In the genomic region with DNA sequence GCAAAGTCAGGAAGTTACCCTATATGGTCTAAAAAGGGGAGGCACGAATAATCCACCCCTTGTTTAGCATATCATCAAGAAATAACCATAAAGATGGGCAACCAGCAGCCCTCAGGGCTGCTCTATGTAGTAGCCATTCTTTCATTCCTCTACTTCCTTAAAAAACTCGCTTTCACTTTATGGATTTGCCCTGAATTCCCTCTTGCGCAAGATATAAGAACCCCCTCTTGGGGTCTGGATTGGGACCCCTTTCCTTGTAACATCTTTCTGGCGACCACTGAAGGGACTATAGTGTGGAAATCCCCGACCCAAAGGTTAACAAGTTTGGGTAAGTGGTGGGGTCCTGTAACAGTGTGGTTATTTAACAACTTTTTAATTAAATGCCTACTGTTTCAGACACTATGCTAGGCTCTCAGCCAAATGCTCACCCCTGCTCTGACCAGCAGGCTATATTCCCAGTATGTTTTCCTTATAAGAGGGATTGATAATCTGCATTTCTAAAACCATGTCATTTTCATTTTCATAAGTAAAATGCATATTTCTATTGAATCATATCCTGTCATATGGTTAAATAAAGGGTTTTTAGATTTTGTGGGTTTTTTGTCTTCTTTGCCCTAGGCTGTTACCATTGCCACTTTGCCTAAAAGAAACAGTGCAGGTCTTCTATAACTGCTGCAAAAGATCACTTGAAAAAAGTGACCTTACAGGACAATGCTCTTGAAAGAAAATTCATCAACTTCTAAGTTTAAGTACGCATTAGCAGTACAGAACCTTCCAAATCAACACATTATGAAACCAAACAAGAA, we compare ENCODE assay signal across 17 cellular contexts. TPM values are rescaled to one million over a fixed set of nuclear protein-coding genes. Genes with fewer than 3 reads are reported as not detected.
A peak's percentile ranks its signal among the peaks of the same experiment; 100 is the strongest.
DNase-seq lines count a peak whose midpoint lies in the region; ATAC-seq, FAIRE-seq and TF ChIP-seq lines count a peak whose summit lies in the region.
"Had no signal": no experiment of that assay in that cellular context is flagged by ENCODE, and none has a peak within 500 bp of the region (broad histone marks: within the 10 kb centered on the region; RNA-seq: fewer than 3 reads in every experiment).

No MANE protein-coding gene starts in this region.

- H3K18ac ChIP-seq in IMR-90 (ENCODE audit: low read depth, low read length): no peak overlapping the region

- H3K14ac ChIP-seq in IMR-90 (replicated peaks; ENCODE audit: low read depth, low read length): no peak overlapping the region

- no peak overlapping the region for H3K27ac ChIP-seq in IMR-90 (ENCODE audit: insufficient read depth, low read length)
- H3K27ac ChIP-seq in SJCRH30: no peak overlapping the region
- H3K27ac ChIP-seq: 22Rv1; BLaER1 treated with 17β-estradiol and CSF1 and Interleukin-3, amounts not matched to agents 10 nM and 100 nM; PC-9 had no signal

- no peak overlapping the region for H3K23ac ChIP-seq in IMR-90 (ENCODE audit: low read depth, low read length)

- no peak overlapping the region for H2BK120ac ChIP-seq in IMR-90 (ENCODE audit: low read depth, low read length)

- no peaks in the 10 kb centered on the region for H3K36me3 ChIP-seq in IMR-90 (ENCODE audit: control insufficient read depth, insufficient read depth, low read length)
- peaks cover 8% of the 10 kb centered on the region for H3K36me3 ChIP-seq in SJCRH30

- H4K91ac ChIP-seq in IMR-90 (ENCODE audit: insufficient read depth, low read depth, low read length): no peak overlapping the region

- TF ChIP-seq POLR2A in IMR-90 (IDR thresholded peaks at IDR 0.05; ENCODE audit: low read depth, low read length) (no peak), GM12892 (IDR thresholded peaks at IDR 0.05; ENCODE audit: low read depth, low read length) (no peak)

- H3K4me3 Mint-ChIP-seq in T-helper 1 cell treated with Interleukin-12 subunit alpha and Interleukin-12 subunit beta and Interleukin-4 antibody, amounts not matched to agents 30 μg/mL and 1 μg/mL, for 36 hours: no peak overlapping the region
- H3K4me3 Mint-ChIP-seq in activated naive CD8-positive, alpha-beta T cell treated with anti-CD3 and anti-CD28 coated beads for 36 hours: peak overlapping the region; percentile 15
- no peak overlapping the region for H3K4me3 Mint-ChIP-seq in natural killer cell
- H3K4me3 Mint-ChIP-seq: GM23338 had no signal

- no peak for TF ChIP-seq RAD21 in IMR-90 (IDR thresholded peaks at IDR 0.05; ENCODE audit: low read length)

- POLR2A ChIA-PET in IMR-90 (lab: Charles Lee; ENCODE audit: unreplicated experiment): no interaction called here

- H4K20me1 ChIP-seq in IMR-90 (ENCODE audit: insufficient read depth, low read length): no peaks in the 10 kb centered on the region
- H4K20me1 ChIP-seq: BLaER1 treated with 17β-estradiol and CSF1 and Interleukin-3, amounts not matched to agents 10 nM and 100 nM had no signal

- H2AFZ ChIP-seq in IMR-90 (replicated peaks; ENCODE audit: low read length, poor library complexity): no peak overlapping the region
- H2AFZ ChIP-seq: GM23338, PC-9 had no signal

- no peak overlapping the region for H3K4ac ChIP-seq in IMR-90 (ENCODE audit: low read depth, low read length)

- H2AK9ac ChIP-seq in IMR-90 (replicated peaks; ENCODE audit: low read depth, low read length, poor library complexity): no peak overlapping the region

- ATAC-seq in IMR-90 (ENCODE audit: low read depth) (no peak), natural killer cell (peak; percentile 39 to 66 (median 56))
- ATAC-seq: GM23338 had no signal

- no peak overlapping the region for H3K4me3 ChIP-seq in IMR-90 (ENCODE audit: insufficient read depth, low read depth, low read length)
- H3K4me3 ChIP-seq in SJCRH30: no peak overlapping the region
- H3K4me3 ChIP-seq: BLaER1 treated with 17β-estradiol and CSF1 and Interleukin-3, amounts not matched to agents 10 nM and 100 nM; GM23338; PC-9 had no signal

- H3K36me3 Mint-ChIP-seq in T-helper 1 cell treated with Interleukin-12 subunit alpha and Interleukin-12 subunit beta and Interleukin-4 antibody, amounts not matched to agents 30 μg/mL and 1 μg/mL, for 36 hours (ENCODE audit: low read depth): no peaks in the 10 kb centered on the region
- peaks cover 10% of the 10 kb centered on the region for H3K36me3 Mint-ChIP-seq in activated naive CD8-positive, alpha-beta T cell treated with anti-CD3 and anti-CD28 coated beads for 36 hours
- no peaks in the 10 kb centered on the region for H3K36me3 Mint-ChIP-seq in natural killer cell

- no peak for FAIRE-seq in GM12892 (lab: Jason Lieb, UNC)
- FAIRE-seq: HTR-8/SVneo had no signal

- no peak overlapping the region for H3K4me2 ChIP-seq in IMR-90 (ENCODE audit: low read depth, low read length)
- H3K4me2 ChIP-seq: BLaER1 treated with 17β-estradiol and CSF1 and Interleukin-3, amounts not matched to agents 10 nM and 100 nM; GM23338; PC-9 had no signal

- H3K9me3 Mint-ChIP-seq in T-helper 1 cell treated with Interleukin-12 subunit alpha and Interleukin-12 subunit beta and Interleukin-4 antibody, amounts not matched to agents 30 μg/mL and 1 μg/mL, for 36 hours: no peaks in the 10 kb centered on the region
- no peaks in the 10 kb centered on the region for H3K9me3 Mint-ChIP-seq in activated naive CD8-positive, alpha-beta T cell treated with anti-CD3 and anti-CD28 coated beads for 36 hours
- no peaks in the 10 kb centered on the region for H3K9me3 Mint-ChIP-seq in natural killer cell
- H3K9me3 Mint-ChIP-seq: GM23338 had no signal

- dilution Hi-C loops in IMR-90 (cut with HindIII; ENCODE audit: low sequenced_read_pairs, unreplicated experiment): no loop called here

- no peak overlapping the region for H2BK20ac ChIP-seq in IMR-90 (ENCODE audit: low read depth, low read length)

- BruUV-seq in IMR-90 (replicated peaks; lab: Mats Ljungman, UMichigan): no TSS peak

- no peak overlapping the region for H4K8ac ChIP-seq in IMR-90 (ENCODE audit: low read depth in 2 of 2, low read length in 2 of 2)

- no peak overlapping the region for H3K9ac ChIP-seq in IMR-90 (ENCODE audit: low read depth, low read length)
- H3K9ac ChIP-seq: BLaER1 treated with 17β-estradiol and CSF1 and Interleukin-3, amounts not matched to agents 10 nM and 100 nM had no signal

- CTCF ChIA-PET in IMR-90 (lab: Yijun Ruan, JAX): no interaction called here

- intact Hi-C loops in IMR-90 (cut with micrococcal nuclease) (no loop called here), natural killer cell (cut with micrococcal nuclease) (no loop called here)

- H2BK15ac ChIP-seq in IMR-90 (ENCODE audit: low read depth, low read length): no peak overlapping the region

- no peak overlapping the region for H3K56ac ChIP-seq in IMR-90 (ENCODE audit: extremely low read depth, insufficient read depth, low read length)

- WGBS in IMR-90 (ENCODE audit: extremely low coverage in 2 of 2, insufficient read length in 1 of 2), 2 experiments: no CpG with 5 or more reads among the region's 6 CpGs

- TF ChIP-seq CTCF in IMR-90 (conservative IDR thresholded peaks at IDR 0.05; ENCODE audit: low read depth, low read length): no peak
- no peak for TF ChIP-seq CTCF in natural killer cell (IDR thresholded peaks at IDR 0.05)

- peaks cover 20% of the 10 kb centered on the region for H3K4me1 Mint-ChIP-seq in T-helper 1 cell treated with Interleukin-12 subunit alpha and Interleukin-12 subunit beta and Interleukin-4 antibody, amounts not matched to agents 30 μg/mL and 1 μg/mL, for 36 hours (ENCODE audit: low read depth)
- H3K4me1 Mint-ChIP-seq in activated naive CD8-positive, alpha-beta T cell treated with anti-CD3 and anti-CD28 coated beads for 36 hours: peaks cover 25% of the 10 kb centered on the region
- H3K4me1 Mint-ChIP-seq in natural killer cell: peaks cover 26 to 37% of the 10 kb centered on the region in 2 donors

- no peak overlapping the region for H2AK5ac ChIP-seq in IMR-90 (ENCODE audit: low read depth, low read length)

- H3K27me3 ChIP-seq in IMR-90 (ENCODE audit: control insufficient read depth, insufficient read depth, low read length): no peaks in the 10 kb centered on the region
- no peaks in the 10 kb centered on the region for H3K27me3 ChIP-seq in SJCRH30
- H3K27me3 ChIP-seq: BLaER1 treated with 17β-estradiol and CSF1 and Interleukin-3, amounts not matched to agents 10 nM and 100 nM had no signal

- in situ Hi-C loops in IMR-90 (cut with MboI; ENCODE audit: low sequenced_read_pairs): no loop called here

- no peak overlapping the region for H2BK5ac ChIP-seq in IMR-90 (ENCODE audit: low read depth, low read length, poor library complexity, severe bottlenecking)

- H3K27ac Mint-ChIP-seq in T-helper 1 cell treated with Interleukin-12 subunit alpha and Interleukin-12 subunit beta and Interleukin-4 antibody, amounts not matched to agents 30 μg/mL and 1 μg/mL, for 36 hours: peak overlapping the region; percentile 63
- H3K27ac Mint-ChIP-seq in activated naive CD8-positive, alpha-beta T cell treated with anti-CD3 and anti-CD28 coated beads for 36 hours: peak overlapping the region; percentile 74
- H3K27ac Mint-ChIP-seq in natural killer cell: peak overlapping the region; percentile 63 to 73

- H3K4me1 ChIP-seq in IMR-90 (ENCODE audit: control insufficient read depth, insufficient read depth, low read length) (no peaks in the 10 kb centered on the region), SJCRH30 (0 out of 2 replicates have a peak, but pooled peaks cover 10% of the 10 kb centered on the region)

- peaks cover 2 to 3% of the 10 kb centered on the region in 2 experiments; a peak in 3 of 4 replicates for H3K79me1 ChIP-seq in IMR-90 (ENCODE audit: low read depth in 1 of 2, low read length in 2 of 2)

- no peak for DNase-seq in T-helper 1 cell
- DNase-seq in IMR-90: no peak
- DNase-seq in activated naive CD8-positive, alpha-beta T cell treated with anti-CD3 and anti-CD28 coated beads for 36 hours: no peak
- no peak for DNase-seq in natural killer cell
- no peak for DNase-seq in SJCRH30
- no peak for DNase-seq in GM12892 (ENCODE audit: insufficient read length)
- no peak for DNase-seq in ureter (ENCODE audit: low spot score)
- DNase-seq: DMS 273 treated with DMSO at 0.1 percent for 48 hours, KBM-7, NCI-H1048, NCI-H1694, PC-9 had no signal

- H3K9me1 ChIP-seq in IMR-90 (ENCODE audit: insufficient read depth, low read length): no peaks in the 10 kb centered on the region

- no peak overlapping the region for H4K5ac ChIP-seq in IMR-90 (ENCODE audit: low read depth, low read length)

- H3K9me3 ChIP-seq in IMR-90 (ENCODE audit: control insufficient read depth, insufficient read depth, low read length) (no peaks in the 10 kb centered on the region), SJCRH30 (replicated peaks) (no peaks in the 10 kb centered on the region)

- H3K27me3 Mint-ChIP-seq in T-helper 1 cell treated with Interleukin-12 subunit alpha and Interleukin-12 subunit beta and Interleukin-4 antibody, amounts not matched to agents 30 μg/mL and 1 μg/mL, for 36 hours (ENCODE audit: low read depth): no peaks in the 10 kb centered on the region
- no peaks in the 10 kb centered on the region for H3K27me3 Mint-ChIP-seq in activated naive CD8-positive, alpha-beta T cell treated with anti-CD3 and anti-CD28 coated beads for 36 hours
- H3K27me3 Mint-ChIP-seq in natural killer cell (ENCODE audit: low read depth in 2 of 2): no peaks in the 10 kb centered on the region

RNA-seq across cellular contexts. Expression of a gene that starts 41.5 kb away (rescaled TPM):
- total RNA-seq in IMR-90 (2012; rRNA removed) (22.4 and 25.8 TPM in 2 replicates), natural killer cell (10 to 100 TPM; 27.9 to 37.7 (median 37.7) TPM), ureter (24.9 TPM)
- 16.7 and 17.1 TPM in 2 replicates for polyA plus RNA-seq in IMR-90 (2012; rRNA removed)
- 3.0 and 5.5 TPM in 2 replicates for polyA plus RNA-seq in IMR-90 (2012; cell fraction: cytosol; rRNA removed)
- 1.2 and 9.5 TPM in 2 replicates for polyA plus RNA-seq in IMR-90 (2012; cell fraction: nucleus; rRNA removed; ENCODE audit: low replicate concordance)
- 10 to 100 TPM; 28.6 to 29.1 TPM for total RNA-seq in activated naive CD8-positive, alpha-beta T cell treated with anti-CD3 and anti-CD28 coated beads for 36 hours
- 29.3 and 30.7 TPM in 2 replicates for total RNA-seq in SJCRH30 (2014; rRNA removed; shearing (Covaris generic))
- 24.8 TPM for polyA plus RNA-seq in GM12892 (2012; ENCODE audit: missing spikeins)

RNA-seq across cellular contexts. Expression of a gene that starts 41.6 kb away (rescaled TPM):
- 212 and 219 TPM in 2 replicates for total RNA-seq in IMR-90 (2012; rRNA removed)
- polyA plus RNA-seq in IMR-90 (2012; rRNA removed): 46.0 and 54.5 TPM in 2 replicates
- polyA plus RNA-seq in IMR-90 (2012; cell fraction: cytosol; rRNA removed): 12.4 and 22.2 TPM in 2 replicates
- polyA plus RNA-seq in IMR-90 (2012; cell fraction: nucleus; rRNA removed; ENCODE audit: low replicate concordance): 8.6 and 63.3 TPM in 2 replicates
- total RNA-seq in activated naive CD8-positive, alpha-beta T cell treated with anti-CD3 and anti-CD28 coated beads for 36 hours: 100 to 1,000 TPM; 198 to 210 TPM
- 10 to 100 TPM; 25.8 to 33.8 (median 31.7) TPM for total RNA-seq in natural killer cell
- 140 and 179 TPM in 2 replicates for total RNA-seq in SJCRH30 (2014; rRNA removed; shearing (Covaris generic))
- polyA plus RNA-seq in GM12892 (2012; ENCODE audit: missing spikeins): 76.8 TPM
- 76.7 TPM for total RNA-seq in ureter
